Comparison of ENCODE assay signal across 8 cellular contexts in genomic region chr17:1574697-1575471, GRCh38. TPM values are rescaled to one million over a fixed set of nuclear protein-coding genes. Genes with fewer than 3 reads are reported as not detected.
DNase-seq lines count a peak whose midpoint lies in the region; ATAC-seq and TF ChIP-seq lines count a peak whose summit lies in the region.

No MANE protein-coding gene starts in this region.

- H3K4me1 ChIP-seq in left ventricle myocardium inferior (peaks cover 43% of the 10 kb centered on the region), mucosa of stomach (ENCODE audit: control insufficient read depth, insufficient read depth, low read length) (peaks cover 39% of the 10 kb centered on the region), vagina (peaks cover 28% of the 10 kb centered on the region)

- intact Hi-C loops in left ventricle myocardium inferior (cut with micrococcal nuclease) (loop anchor here (10.0 kb wide), 1 partner anchor 50 kb away; the partner anchor contains the start of gene SLC43A2), left cardiac atrium (cut with DNase I) (loop anchor here (2.0 to 5.0 kb wide), 2 partner anchors 54 to 72 kb away; partner anchors contain the start of genes SLC43A2 (in 2 of the 2), RILP (in 1 of the 2) and SCARF1 (in 1 of the 2)), vagina (cut with DNase I) (loop anchor here (2.0 to 10.0 kb wide), 3 partner anchors 54 to 140 kb away; partner anchors contain the start of genes RILP, SLC43A2 and TLCD2)

- H3K27ac ChIP-seq in left ventricle myocardium inferior (replicated peaks) (peak overlapping the region; percentile 73), angular gyrus (ENCODE audit: low read depth, low read length) (peak overlapping the region; percentile 26), vagina (peak overlapping the region; percentile 80)

- TF ChIP-seq POLR2A in vagina (IDR thresholded peaks at IDR 0.05): no peak

- no peak for DNase-seq in left ventricle myocardium inferior
- no peak for DNase-seq in left cardiac atrium
- DNase-seq in vagina (ENCODE audit: extremely low spot score in 2 of 2): no peak
- DNase-seq in stimulated activated CD4-positive, alpha-beta T cell treated with anti-CD3 and anti-CD28 coated beads, Interleukin-4, amount 100 ng/mL, for 1 hour: no peak
- DNase-seq in GM10248 (ENCODE audit: extremely low spot score): no peak

- peak overlapping the region; percentile 50 for H3K9ac ChIP-seq in mucosa of stomach (ENCODE audit: low read length)

- H3K36me3 ChIP-seq in left ventricle myocardium inferior: no peaks in the 10 kb centered on the region
- H3K36me3 ChIP-seq in mucosa of stomach (ENCODE audit: control insufficient read depth, insufficient read depth, low read length): no peaks in the 10 kb centered on the region
- no peaks in the 10 kb centered on the region for H3K36me3 ChIP-seq in vagina

- POLR2A ChIA-PET in GM10248 (lab: Yijun Ruan, JAX): interaction anchor here (1.0 to 1.4 kb wide), 3 partner anchors 32 to 74 kb away, joined by 3 to 7 read pairs (median 4); no protein-coding TSS in a partner anchor

- H3K9me3 ChIP-seq in left ventricle myocardium inferior (replicated peaks) (no peaks in the 10 kb centered on the region), mucosa of stomach (ENCODE audit: control insufficient read depth, low read length) (no peaks in the 10 kb centered on the region), vagina (no peaks in the 10 kb centered on the region)

- H3K4me3 ChIP-seq in left ventricle myocardium inferior: no peak overlapping the region
- no peak overlapping the region for H3K4me3 ChIP-seq in mucosa of stomach (ENCODE audit: low read length)
- no peak overlapping the region for H3K4me3 ChIP-seq in vagina

- CTCF ChIA-PET in GM10248 (lab: Yijun Ruan, JAX): interaction anchor here (0.8 to 3.6 kb wide), 45 partner anchors 8 to 319 kb away, joined by 3 to 109 read pairs (median 5); partner anchors contain the start of genes PITPNA, PRPF8, RILP and RPA1

- TF ChIP-seq CTCF in left ventricle myocardium inferior (IDR thresholded peaks at IDR 0.05; ENCODE audit: borderline replicate concordance): no peak
- TF ChIP-seq CTCF in vagina (IDR thresholded peaks at IDR 0.05): peak in 1 of 3 experiments; percentile 18
- TF ChIP-seq CTCF in GM10248 (IDR thresholded peaks at IDR 0.05; ENCODE audit: control extremely low read depth, extremely low read depth, low read depth, missing control alignments): no peak

- ATAC-seq in left cardiac atrium (no peak), HG03354 (IDR thresholded peaks at IDR 0.05; ENCODE audit: poor library complexity, severe bottlenecking, unreplicated experiment) (no peak)

- H3K27me3 ChIP-seq in left ventricle myocardium inferior (ENCODE audit: low read depth) (no peaks in the 10 kb centered on the region), mucosa of stomach (ENCODE audit: control insufficient read depth, insufficient read depth, low read length) (peaks cover 5% of the 10 kb centered on the region), vagina (no peaks in the 10 kb centered on the region)

RNA-seq across cellular contexts. Expression of gene PITPNA, which starts 12.3 kb away (rescaled TPM):
- total RNA-seq in left ventricle myocardium inferior: 49.1 TPM
- 10 to 100 TPM; 43.9 to 58.3 TPM for total RNA-seq in left cardiac atrium
- 46.4 TPM for total RNA-seq in vagina

RNA-seq across cellular contexts. Expression of gene SLC43A2, which starts 53.8 kb away (rescaled TPM):
- total RNA-seq in left ventricle myocardium inferior (4.0 TPM), left cardiac atrium (1 to 10 TPM; 7.4 to 8.2 TPM), vagina (5.2 TPM)

RNA-seq across cellular contexts. Expression of gene INPP5K, which starts 58.5 kb away (rescaled TPM):
- 35.2 TPM for total RNA-seq in left ventricle myocardium inferior
- total RNA-seq in left cardiac atrium: 10 to 100 TPM; 29.7 to 30.1 TPM
- total RNA-seq in vagina: 96.0 TPM

Comparison
In these comparisons a context has a peak if more than half of its experiments do, and no peak if none do; other contexts are left out.
1. H3K27ac ChIP-seq: peak in every context shown above with its lines; median percentile 80 in vagina; 73 in left ventricle myocardium inferior; 26 in angular gyrus.